17 cellular contexts compared by ENCODE assay signal in the genomic region with DNA sequence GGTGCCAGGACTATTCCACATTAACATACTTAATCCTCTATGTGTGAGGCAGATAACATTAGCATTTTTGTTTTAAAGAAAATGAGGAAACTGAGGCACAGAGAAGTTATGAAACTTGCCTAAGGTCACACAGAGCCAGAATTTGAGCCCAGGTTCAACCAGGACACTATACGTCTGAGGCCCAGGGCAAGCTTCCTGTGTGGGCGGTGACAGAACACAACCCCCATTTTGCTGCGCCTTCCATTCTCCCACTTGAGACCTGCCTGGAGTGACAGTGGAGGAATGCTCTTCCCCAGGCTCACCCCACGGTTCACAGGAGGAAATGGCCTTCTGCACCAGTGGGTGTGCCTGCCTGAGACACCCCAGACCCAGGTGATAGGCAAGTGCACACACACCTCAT.
A peak's percentile ranks its signal among the peaks of the same experiment; 100 is the strongest.
DNase-seq lines count a peak whose midpoint lies in the region; ATAC-seq and TF ChIP-seq lines count a peak whose summit lies in the region.
"Had no signal": no experiment of that assay in that cellular context is flagged by ENCODE, and none has a peak within 500 bp of the region (broad histone marks: within the 10 kb centered on the region; RNA-seq: fewer than 3 reads in every experiment).

No MANE protein-coding gene starts in this region.

- H3K36me3 ChIP-seq in mammary epithelial cell (ENCODE audit: insufficient read depth, low read length), result peaks cover 6% of the 10 kb centered on the region
- H3K36me3 ChIP-seq in breast epithelium, result no peaks in the 10 kb centered on the region
- H3K36me3 ChIP-seq in uterus, result no peaks in the 10 kb centered on the region

- POLR2A ChIA-PET in T-cell (lab: Charles Lee), result interaction anchor here in 1 of 2 donors (0.6 kb wide), 1 partner anchor 14 kb away, joined by 3 read pairs; no protein-coding TSS in a partner anchor

- H3K27ac Mint-ChIP-seq in T-cell (peak overlapping the region; percentile 25 to 68), memory B cell (peak overlapping the region; percentile 45)
- H3K27ac Mint-ChIP-seq: WTC11 had no signal

- H3K9me3 Mint-ChIP-seq in T-cell (no peaks in the 10 kb centered on the region), memory B cell (no peaks in the 10 kb centered on the region)
- H3K9me3 Mint-ChIP-seq: WTC11 had no signal

- H3K4me3 Mint-ChIP-seq in T-cell (peak overlapping the region; percentile 37 to 91 (median 47)), memory B cell (peak overlapping the region; percentile 75)

- no peak overlapping the region for H3K4me2 ChIP-seq in mammary epithelial cell (ENCODE audit: insufficient read depth, low read depth, low read length)

- intact Hi-C loops in mammary epithelial cell (cut with micrococcal nuclease), result no loop called here
- intact Hi-C loops in breast epithelium (cut with DNase I; ENCODE audit: low total_unique reads), result no loop called here
- intact Hi-C loops in uterus (cut with DNase I; ENCODE audit: low total_unique reads), result no loop called here

- H3K27ac ChIP-seq in mammary epithelial cell (ENCODE audit: insufficient read depth, low read depth, low read length) (no peak overlapping the region), breast epithelium (peak overlapping the region in 1 of 2 donors; percentile 25), uterus (peak overlapping the region; percentile 63)

- dilution Hi-C loops in mammary epithelial cell (cut with HindIII; ENCODE audit: low sequenced_read_pairs), result no loop called here

- H2AFZ ChIP-seq in mammary epithelial cell (ENCODE audit: low read depth, low read length), result no peak overlapping the region

- BruUV-seq in mammary epithelial cell (replicated peaks; lab: Mats Ljungman, UMichigan), result TSS peak; percentile 9

- H3K9me3 ChIP-seq in mammary epithelial cell (replicated peaks; ENCODE audit: insufficient read depth, low read length) (no peaks in the 10 kb centered on the region), breast epithelium (no peaks in the 10 kb centered on the region), uterus (no peaks in the 10 kb centered on the region)

- no peaks in the 10 kb centered on the region for H3K27me3 ChIP-seq in mammary epithelial cell (ENCODE audit: insufficient read depth, low read length)
- no peaks in the 10 kb centered on the region for H3K27me3 ChIP-seq in breast epithelium
- H3K27me3 ChIP-seq in uterus, result no peaks in the 10 kb centered on the region

- no peak for ATAC-seq in T-cell (replicated peaks in 1 of 4)
- ATAC-seq in memory B cell (ENCODE audit: low read depth), result no peak
- ATAC-seq: left cardiac atrium, PC-3 had no signal

- H3K27me3 Mint-ChIP-seq in T-cell (peaks cover 0 to under 1% of the 10 kb centered on the region in 2 donors), memory B cell (no peaks in the 10 kb centered on the region)

- in situ Hi-C loops in mammary epithelial cell (cut with MboI; ENCODE audit: low sequenced_read_pairs in 2 of 2) (no loop called here), ACHN (cut with HindIII; ENCODE audit: low pct_ligation_motif_present, low pct_unique_long_range_greater_than_20kb, low sequenced_read_pairs) (no loop called here)

- peaks cover 18 to 31% (median 23%) of the 10 kb centered on the region in 3 donors for H3K4me1 Mint-ChIP-seq in T-cell
- H3K4me1 Mint-ChIP-seq in memory B cell, result peaks cover 23% of the 10 kb centered on the region

- peaks cover 89% of the 10 kb centered on the region for H3K79me2 ChIP-seq in mammary epithelial cell (ENCODE audit: insufficient read depth, low read length)

- no peaks in the 10 kb centered on the region for H3K36me3 Mint-ChIP-seq in T-cell
- no peaks in the 10 kb centered on the region for H3K36me3 Mint-ChIP-seq in memory B cell
- H3K36me3 Mint-ChIP-seq: WTC11 had no signal

- no peak for TF ChIP-seq CTCF in mammary epithelial cell (conservative IDR thresholded peaks at IDR 0.05 in 1 of 2, IDR thresholded peaks at IDR 0.05 in 1 of 2; ENCODE audit: extremely low read depth in 1 of 2, insufficient read depth in 1 of 2, low read depth in 1 of 2, low read length in 2 of 2)
- no peak for TF ChIP-seq CTCF in breast epithelium (IDR thresholded peaks at IDR 0.05)
- no peak for TF ChIP-seq CTCF in uterus (IDR thresholded peaks at IDR 0.05)

- H3K4me3 ChIP-seq in mammary epithelial cell (replicated peaks in 1 of 3; ENCODE audit: insufficient read depth in 1 of 3, low read depth in 2 of 3, low read length in 3 of 3), result no peak overlapping the region
- H3K4me3 ChIP-seq in breast epithelium, result no peak overlapping the region
- H3K4me3 ChIP-seq in uterus, result no peak overlapping the region

- 100% methylated on average over 3 of the region's 4 CpGs for WGBS in mammary epithelial cell (ENCODE audit: low coverage, missing lambda C conversion rate)

- no peak overlapping the region for H3K9ac ChIP-seq in mammary epithelial cell (ENCODE audit: insufficient read depth, low read length)

- peaks cover 49% of the 10 kb centered on the region for H3K4me1 ChIP-seq in mammary epithelial cell (ENCODE audit: insufficient read depth, low read length)
- H3K4me1 ChIP-seq in breast epithelium, result no peaks in the 10 kb centered on the region
- H3K4me1 ChIP-seq in uterus, result no peaks in the 10 kb centered on the region

- no peak for TF ChIP-seq POLR2A in breast epithelium (IDR thresholded peaks at IDR 0.05)
- no peak for TF ChIP-seq POLR2A in uterus (IDR thresholded peaks at IDR 0.05)

- CTCF ChIA-PET in mammary epithelial cell (lab: Charles Lee; ENCODE audit: low non-redundant PET), result no interaction called here
- CTCF ChIA-PET in T-cell (lab: Charles Lee), result interaction anchor here in 1 of 2 donors (1.2 kb wide), 1 partner anchor 12 kb away, joined by 5 read pairs; no protein-coding TSS in a partner anchor

- H4K20me1 ChIP-seq in mammary epithelial cell (ENCODE audit: insufficient read depth, low read length), result no peaks in the 10 kb centered on the region

- no peak for DNase-seq in mammary epithelial cell
- no peak for DNase-seq in breast epithelium (ENCODE audit: low spot score in 2 of 2)
- DNase-seq in T-cell, result no peak
- no peak for DNase-seq in memory B cell (ENCODE audit: low spot score in 2 of 2)
- DNase-seq in uterus, result no peak
- DNase-seq in ACHN, result no peak
- no peak for DNase-seq in Kasumi-1 (lab: John Stamatoyannopoulos, UW)
- no peak for DNase-seq in UCSD-AML1 (lab: John Stamatoyannopoulos, UW; ENCODE audit: unreplicated experiment)
- DNase-seq: aorta; hippocampal formation; left cardiac atrium; NCI-H187; NCI-H510A treated with DMSO at 0.1 percent for 48 hours; PC-3; right cardiac atrium; stimulated activated naive CD4-positive, alpha-beta T cell treated with Interleukin-2 at 50 U/mL for 16 hours had no signal
